25 cellular contexts compared by ENCODE assay signal in genomic region chr15:78711638-78712037, GRCh38.
"Had no signal": no experiment of that assay in that cellular context is flagged by ENCODE, and none has a peak within 500 bp of the region (broad histone marks: within the 10 kb centered on the region; RNA-seq: fewer than 3 reads in every experiment).

No MANE protein-coding gene starts in this region.

- H3K27ac Mint-ChIP-seq: activated CD4-positive, alpha-beta memory T cell treated with anti-CD3 and anti-CD28 coated beads for 36 hours; activated CD4-positive, alpha-beta T cell treated with anti-CD3 and anti-CD28 coated beads for 36 hours; activated CD4-positive, alpha-beta T cell treated with anti-CD3 and anti-CD28 coated beads, Interleukin-2, amount 10 ng/mL, durations not matched to agents 24 days and 14 days; activated CD8-positive, alpha-beta T cell treated with anti-CD3 and anti-CD28 coated beads, Interleukin-2, amount 10 ng/mL, durations not matched to agents 7 days and 5 days; activated naive CD8-positive, alpha-beta T cell; activated T-helper 17 cell treated with anti-CD3 and anti-CD28 coated beads, Interleukin-2, amount 50 U/mL, for 72 hours; effector memory CD8-positive, alpha-beta T cell had no signal

- ATAC-seq: activated CD4-positive, alpha-beta T cell treated with anti-CD3 and anti-CD28 coated beads for 36 hours; activated CD8-positive, alpha-beta T cell treated with anti-CD3 and anti-CD28 coated beads, Interleukin-2, amount 10 ng/mL, durations not matched to agents 7 days and 5 days; activated T-cell treated with anti-CD3 and anti-CD28 coated beads, Interleukin-2, amount 50 U/mL, for 4 hours; activated T-helper 17 cell treated with anti-CD3 and anti-CD28 coated beads, Interleukin-2, amount 50 U/mL, for 72 hours; effector memory CD8-positive, alpha-beta T cell; esophagus mucosa had no signal

- H3K4me1 Mint-ChIP-seq: activated T-helper 17 cell treated with anti-CD3 and anti-CD28 coated beads, Interleukin-2, amount 50 U/mL, for 72 hours had no signal

- H3K9me3 Mint-ChIP-seq: activated CD4-positive, alpha-beta memory T cell treated with anti-CD3 and anti-CD28 coated beads for 36 hours; activated T-cell treated with anti-CD3 and anti-CD28 coated beads, Interleukin-2, amount 50 U/mL, for 4 hours; activated T-helper 17 cell treated with anti-CD3 and anti-CD28 coated beads, Interleukin-2, amount 50 U/mL, for 72 hours; effector memory CD8-positive, alpha-beta T cell had no signal

- DNase-seq: activated CD4-positive, alpha-beta memory T cell treated with anti-CD3 and anti-CD28 coated beads for 36 hours; activated CD4-positive, alpha-beta T cell treated with anti-CD3 and anti-CD28 coated beads for 36 hours; activated CD4-positive, alpha-beta T cell treated with anti-CD3 and anti-CD28 coated beads, Interleukin-2, amount 10 ng/mL, durations not matched to agents 24 days and 14 days; activated CD4-positive, CD25-positive, alpha-beta regulatory T cell; activated CD4-positive, CD25-positive, alpha-beta regulatory T cell treated with anti-CD3 and anti-CD28 coated beads, Interleukin-2, amount 50 U/mL, for 72 hours; activated CD8-positive, alpha-beta T cell treated with anti-CD3 and anti-CD28 coated beads, Interleukin-2, amount 10 ng/mL, durations not matched to agents 7 days and 5 days; activated effector memory CD4-positive, alpha-beta T cell treated with Interleukin-2 at 50 U/mL for 16 hours; activated gamma-delta T cell treated with Interleukin-2 at 50 U/mL for 16 hours; activated naive CD4-positive, alpha-beta T cell treated with anti-CD3 and anti-CD28 coated beads, Interleukin-2, amount 50 U/mL, for 16 hours; activated naive CD4-positive, alpha-beta T cell treated with Interleukin-2 at 50 U/mL for 16 hours; activated T-cell treated with anti-CD3 and anti-CD28 coated beads, Interleukin-2, amount 50 U/mL, for 4 hours; amniotic stem cell; anterior cingulate cortex; brain microvascular endothelial cell; caudate nucleus; cortex of kidney; dermis blood vessel endothelial cell; effector CD4-positive, alpha-beta T cell; effector memory CD8-positive, alpha-beta T cell; foreskin fibroblast; T-helper 2 cell had no signal

- H3K36me3 ChIP-seq: brain microvascular endothelial cell had no signal

- H3K36me3 Mint-ChIP-seq: activated CD4-positive, alpha-beta memory T cell treated with anti-CD3 and anti-CD28 coated beads for 36 hours; activated naive CD8-positive, alpha-beta T cell had no signal

- H3K4me3 Mint-ChIP-seq: activated CD4-positive, alpha-beta memory T cell treated with anti-CD3 and anti-CD28 coated beads for 36 hours; activated CD4-positive, alpha-beta T cell treated with anti-CD3 and anti-CD28 coated beads for 36 hours; activated CD4-positive, alpha-beta T cell treated with anti-CD3 and anti-CD28 coated beads, Interleukin-2, amount 10 ng/mL, durations not matched to agents 24 days and 14 days; activated CD8-positive, alpha-beta T cell treated with anti-CD3 and anti-CD28 coated beads, Interleukin-2, amount 10 ng/mL, durations not matched to agents 7 days and 5 days; activated naive CD8-positive, alpha-beta T cell; activated T-cell treated with anti-CD3 and anti-CD28 coated beads, Interleukin-2, amount 50 U/mL, for 4 hours; activated T-helper 17 cell treated with anti-CD3 and anti-CD28 coated beads, Interleukin-2, amount 50 U/mL, for 72 hours; effector memory CD8-positive, alpha-beta T cell had no signal

- H3K27ac ChIP-seq: brain microvascular endothelial cell, epithelial cell of prostate had no signal
